In the genomic region with DNA sequence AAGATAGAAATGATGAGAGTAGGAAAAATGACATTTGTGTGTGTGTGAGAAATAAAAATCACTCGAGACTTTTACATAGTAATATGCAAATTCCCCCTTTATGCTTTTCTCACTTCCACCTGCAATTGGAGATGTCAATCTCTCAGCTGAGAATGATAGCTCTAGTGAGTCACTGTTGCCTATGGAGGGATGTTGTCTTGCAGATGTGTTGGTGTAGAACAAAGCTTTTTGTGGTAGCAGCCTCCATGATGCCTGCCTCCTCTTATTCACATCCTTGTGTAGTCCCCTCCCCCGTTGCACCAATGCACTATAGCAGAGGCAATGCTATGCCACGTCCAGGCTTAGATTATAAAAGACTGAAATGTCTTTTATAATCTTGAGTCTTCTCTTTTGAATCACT, we compare ENCODE assay signal across 10 cellular contexts. TPM values are rescaled to one million over a fixed set of nuclear protein-coding genes. Genes with fewer than 3 reads are reported as not detected.
DNase-seq lines count a peak whose midpoint lies in the region; ATAC-seq, FAIRE-seq and TF ChIP-seq lines count a peak whose summit lies in the region.
"Had no signal": no experiment of that assay in that cellular context is flagged by ENCODE, and none has a peak within 500 bp of the region (broad histone marks: within the 10 kb centered on the region; RNA-seq: fewer than 3 reads in every experiment).

No MANE protein-coding gene starts in this region.

- 66 to 79% methylated on average over 3 of the region's 3 CpGs for WGBS in body of pancreas, 2 donors

- H3K9me3 ChIP-seq in MM.1S (replicated peaks; ENCODE audit: insufficient read depth, low read length), result no peaks in the 10 kb centered on the region
- H3K9me3 ChIP-seq in neuron (ENCODE audit: low read length), result no peaks in the 10 kb centered on the region
- H3K9me3 ChIP-seq in uterus, result no peaks in the 10 kb centered on the region
- H3K9me3 ChIP-seq in body of pancreas, result no peaks in the 10 kb centered on the region
- H3K9me3 ChIP-seq: psoas muscle had no signal

- H2AFZ ChIP-seq in MM.1S (ENCODE audit: low read length) (peak overlapping the region; percentile 64; the same call in 1 of the 2 replicates), neuron (ENCODE audit: low read depth, low read length) (peak overlapping the region; percentile 56)

- peaks cover 18% of the 10 kb centered on the region for H3K4me1 ChIP-seq in MM.1S (ENCODE audit: low read length)
- H3K4me1 ChIP-seq in neuron (ENCODE audit: insufficient read depth, low read length), result peaks cover 17% of the 10 kb centered on the region
- H3K4me1 ChIP-seq in uterus, result no peaks in the 10 kb centered on the region
- H3K4me1 ChIP-seq in body of pancreas, result no peaks in the 10 kb centered on the region
- H3K4me1 ChIP-seq: psoas muscle had no signal

- DNase-seq in GM18507 (ENCODE audit: extremely low spot score, insufficient read length, low read depth), result no peak
- peak; percentile 45 for DNase-seq in MM.1S
- no peak for DNase-seq in uterus
- DNase-seq in globus pallidus (ENCODE audit: low spot score), result no peak
- DNase-seq in body of pancreas, result no peak
- DNase-seq in LoVo (ENCODE audit: low spot score), result no peak
- DNase-seq: psoas muscle had no signal

- ATAC-seq in GM21737 (IDR thresholded peaks at IDR 0.05; ENCODE audit: unreplicated experiment) (peak; percentile 42), body of pancreas (no peak)
- ATAC-seq: psoas muscle had no signal

- no peaks in the 10 kb centered on the region for H4K20me1 ChIP-seq in MM.1S (ENCODE audit: insufficient read depth, low read length)

- peak overlapping the region; percentile 34 for H3K4me3 ChIP-seq in MM.1S (ENCODE audit: low read length)
- H3K4me3 ChIP-seq in neuron (ENCODE audit: low read length), result no peak overlapping the region
- H3K4me3 ChIP-seq in uterus, result no peak overlapping the region
- no peak overlapping the region for H3K4me3 ChIP-seq in body of pancreas
- H3K4me3 ChIP-seq: psoas muscle had no signal

- TF ChIP-seq CTCF in MM.1S (IDR thresholded peaks at IDR 0.05; ENCODE audit: low read length) (no peak), uterus (IDR thresholded peaks at IDR 0.05) (no peak), body of pancreas (IDR thresholded peaks at IDR 0.05) (no peak)

- FAIRE-seq in GM18507 (lab: Jason Lieb, UNC), result peak; percentile 83

- H3K36me3 ChIP-seq in MM.1S (replicated peaks; ENCODE audit: insufficient read depth, low read length) (no peaks in the 10 kb centered on the region), neuron (ENCODE audit: insufficient read depth, low read length) (no peaks in the 10 kb centered on the region), uterus (no peaks in the 10 kb centered on the region), body of pancreas (replicated peaks in 1 of 2; ENCODE audit: insufficient read depth in 1 of 2, low read depth in 2 of 2) (no peaks in the 10 kb centered on the region)

- TF ChIP-seq POLR2A in uterus (IDR thresholded peaks at IDR 0.05) (no peak), body of pancreas (IDR thresholded peaks at IDR 0.05) (no peak)

- H3K4me2 ChIP-seq in MM.1S (ENCODE audit: low read depth, low read length), result peak overlapping the region; percentile 73
- H3K4me2 ChIP-seq: KMS-11 had no signal

- intact Hi-C loops in uterus (cut with DNase I; ENCODE audit: low total_unique reads) (no loop called here), body of pancreas (cut with DNase I) (no loop called here)

- no peaks in the 10 kb centered on the region for H3K9me2 ChIP-seq in MM.1S (replicated peaks; ENCODE audit: insufficient read depth, low read length)

- H3K9ac ChIP-seq in MM.1S (ENCODE audit: low read length), result peak overlapping the region; percentile 20; the same call in 1 of the 2 replicates
- H3K9ac ChIP-seq: KMS-11 had no signal

- H3K27ac ChIP-seq in MM.1S (ENCODE audit: low read length) (peak overlapping the region; percentile 76; the same call in 1 of the 2 replicates), uterus (no peak overlapping the region), body of pancreas (no peak overlapping the region)
- H3K27ac ChIP-seq: KMS-11, psoas muscle had no signal

- H3K27me3 ChIP-seq in MM.1S (replicated peaks; ENCODE audit: insufficient read depth, low read length) (no peaks in the 10 kb centered on the region), neuron (ENCODE audit: insufficient read depth, low read length) (no peaks in the 10 kb centered on the region), uterus (no peaks in the 10 kb centered on the region), body of pancreas (no peaks in the 10 kb centered on the region)

- H3K79me2 ChIP-seq in MM.1S (ENCODE audit: low read length), result no peaks in the 10 kb centered on the region

- H3F3A ChIP-seq in MM.1S (ENCODE audit: insufficient read depth, low read length), result peaks cover 12% of the 10 kb centered on the region

RNA-seq across cellular contexts. Expression of a gene that starts 33.8 kb away (rescaled TPM):
- total RNA-seq in uterus, result 1 to 10 TPM in 1 of 4 donors, under 1 TPM in 2, not detected in 1; 0.29 to 3.9 (median 0.49) TPM
- total RNA-seq in body of pancreas, result under 1 TPM in 1 of 2 donors, not detected in 1; 0.26 TPM

RNA-seq across cellular contexts. Expression of a gene that starts 58.2 kb away (rescaled TPM):
- total RNA-seq in uterus (10 to 100 TPM; 50.2 to 85.7 (median 64.7) TPM), body of pancreas (10 to 100 TPM; 24.7 to 38.7 TPM)
